1 cellular context compared by ENCODE assay signal in the genomic region with DNA sequence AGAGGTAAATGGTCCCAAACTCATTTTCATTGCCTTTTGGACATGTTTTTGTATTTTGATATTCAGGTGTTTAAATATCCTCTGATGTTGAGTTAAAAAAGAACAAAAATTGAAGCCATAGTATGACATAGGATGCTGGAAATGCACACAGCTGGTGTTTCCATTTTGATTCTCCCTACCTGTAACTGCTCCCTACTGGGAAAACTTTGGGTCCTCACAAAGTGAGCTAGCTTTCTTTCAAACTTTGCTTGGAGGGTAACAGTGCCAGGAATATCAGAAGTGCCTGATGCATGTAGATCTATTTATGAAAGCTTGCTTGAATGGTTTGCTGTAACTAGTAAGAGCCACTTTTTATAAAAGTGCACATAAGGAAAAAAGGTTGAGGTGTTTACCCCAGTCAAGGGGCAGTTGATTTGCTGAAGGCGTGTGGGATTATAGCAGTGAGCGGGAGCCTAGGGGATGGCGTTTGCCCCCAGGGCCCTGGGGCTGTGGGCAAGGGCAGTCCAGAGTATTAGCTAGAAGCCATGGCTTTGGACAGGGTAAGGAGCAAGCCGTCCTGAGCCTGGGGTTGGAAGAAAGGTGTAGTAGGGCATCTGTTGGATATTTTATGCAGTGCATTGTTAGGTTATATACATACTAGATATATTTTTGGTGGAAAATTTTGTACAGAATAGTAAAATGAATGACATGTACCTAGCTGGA.
TF ChIP-seq lines count a peak whose summit lies in the region.

No MANE protein-coding gene starts in this region.

TF ChIP-seq in WTC11, 78 proteins besides CTCF, POLR2A, EP300 and RAD21 (continued from another document):
- no peak for TF ChIP-seq ELF4 (CRISPR knock-in tag; IDR thresholded peaks at IDR 0.05; ENCODE audit: low read depth)
